8 cellular contexts compared by ENCODE assay signal in genomic region chr11:64846998-64847666, GRCh38. TPM values are rescaled to one million over a fixed set of nuclear protein-coding genes. Genes with fewer than 3 reads are reported as not detected.
DNase-seq lines count a peak whose midpoint lies in the region; ATAC-seq, FAIRE-seq and TF ChIP-seq lines count a peak whose summit lies in the region.

No MANE protein-coding gene starts in this region.

- POLR2A ChIA-PET in activated naive CD8-positive, alpha-beta T cell treated with anti-CD3 and anti-CD28 coated beads, Interleukin-2, amount 10 ng/mL, durations not matched to agents 7 days and 5 days (lab: Charles Lee), result interaction anchor here (0.8 to 27.4 kb wide), 7 partner anchors 16 to 275 kb away, joined by 3 to 782 read pairs (median 6); partner anchors contain the start of genes ARL2, EHD1, FAU and MRPL49

- H3K27ac Mint-ChIP-seq in activated naive CD8-positive, alpha-beta T cell treated with anti-CD3 and anti-CD28 coated beads, Interleukin-2, amount 10 ng/mL, durations not matched to agents 7 days and 5 days, result peak overlapping the region; percentile 76
- H3K27ac Mint-ChIP-seq in progenitor cell of endocrine pancreas, result peak overlapping the region; percentile 64

- no peaks in the 10 kb centered on the region for H3K27me3 Mint-ChIP-seq in activated naive CD8-positive, alpha-beta T cell treated with anti-CD3 and anti-CD28 coated beads, Interleukin-2, amount 10 ng/mL, durations not matched to agents 7 days and 5 days
- no peaks in the 10 kb centered on the region for H3K27me3 Mint-ChIP-seq in progenitor cell of endocrine pancreas

- no peak for TF ChIP-seq POLR2A in GM12892 (IDR thresholded peaks at IDR 0.05; ENCODE audit: low read depth, low read length)

- no peaks in the 10 kb centered on the region for H3K9me3 Mint-ChIP-seq in activated naive CD8-positive, alpha-beta T cell treated with anti-CD3 and anti-CD28 coated beads, Interleukin-2, amount 10 ng/mL, durations not matched to agents 7 days and 5 days
- H3K9me3 Mint-ChIP-seq in progenitor cell of endocrine pancreas (ENCODE audit: low read depth), result no peaks in the 10 kb centered on the region

- no peak overlapping the region for H3K4me3 Mint-ChIP-seq in activated naive CD8-positive, alpha-beta T cell treated with anti-CD3 and anti-CD28 coated beads, Interleukin-2, amount 10 ng/mL, durations not matched to agents 7 days and 5 days
- peak overlapping the region; percentile 56 for H3K4me3 Mint-ChIP-seq in progenitor cell of endocrine pancreas (ENCODE audit: low read depth)

- FAIRE-seq in GM12892 (lab: Jason Lieb, UNC) (peak; percentile 95), urothelium cell line (lab: Jason Lieb, UNC) (no peak)

- peak; percentile 98 for TF ChIP-seq CTCF in progenitor cell of endocrine pancreas (IDR thresholded peaks at IDR 0.05; ENCODE audit: unreplicated experiment)

- ATAC-seq in activated naive CD8-positive, alpha-beta T cell treated with anti-CD3 and anti-CD28 coated beads, Interleukin-2, amount 10 ng/mL, durations not matched to agents 7 days and 5 days (ENCODE audit: low read depth), result peak; percentile 53

- peaks cover 47% of the 10 kb centered on the region for H3K4me1 Mint-ChIP-seq in activated naive CD8-positive, alpha-beta T cell treated with anti-CD3 and anti-CD28 coated beads, Interleukin-2, amount 10 ng/mL, durations not matched to agents 7 days and 5 days
- peaks cover 16% of the 10 kb centered on the region for H3K4me1 Mint-ChIP-seq in progenitor cell of endocrine pancreas (ENCODE audit: low read depth)

- peak; percentile 87 for DNase-seq in GM12892 (ENCODE audit: insufficient read length)
- DNase-seq in NCI-H1694 (lab: John Stamatoyannopoulos, UW), result peak; percentile 87
- peak; percentile 89 for DNase-seq in T follicular helper cell (ENCODE audit: low read depth)
- peak; percentile 96 for DNase-seq in activated naive CD8-positive, alpha-beta T cell treated with anti-CD3 and anti-CD28 coated beads, Interleukin-2, amount 10 ng/mL, durations not matched to agents 7 days and 5 days
- DNase-seq in cardiac septum (ENCODE audit: low spot score), result peak; percentile 96
- peak; percentile 96 for DNase-seq in progenitor cell of endocrine pancreas (ENCODE audit: low spot score, unreplicated experiment)
- peak; percentile 90 for DNase-seq in urothelium cell line (ENCODE audit: low spot score)
- no peak for DNase-seq in cortex of kidney (lab: John Stamatoyannopoulos, UW)

- no peaks in the 10 kb centered on the region for H3K36me3 Mint-ChIP-seq in activated naive CD8-positive, alpha-beta T cell treated with anti-CD3 and anti-CD28 coated beads, Interleukin-2, amount 10 ng/mL, durations not matched to agents 7 days and 5 days
- no peaks in the 10 kb centered on the region for H3K36me3 Mint-ChIP-seq in progenitor cell of endocrine pancreas (ENCODE audit: insufficient read depth)

- intact Hi-C loops in cardiac septum (cut with DNase I), result loop anchor here (1.0 to 10.0 kb wide), 3 partner anchors 47 to 228 kb away; partner anchors contain the start of gene ARL2

RNA-seq across cellular contexts. Expression of gene CDC42BPG, which starts 2.7 kb away (rescaled TPM):
- 0.15 TPM for polyA plus RNA-seq in GM12892 (2012; ENCODE audit: missing spikeins)
- 1 to 10 TPM; 3.4 to 3.5 TPM for total RNA-seq in activated naive CD8-positive, alpha-beta T cell treated with anti-CD3 and anti-CD28 coated beads, Interleukin-2, amount 10 ng/mL, durations not matched to agents 7 days and 5 days
- 1.2 TPM for total RNA-seq in cardiac septum
- total RNA-seq in progenitor cell of endocrine pancreas, result 20.1 and 21.1 TPM in 2 replicates

RNA-seq across cellular contexts. Expression of gene EHD1, which starts 31.3 kb away (rescaled TPM):
- 76.6 TPM for polyA plus RNA-seq in GM12892 (2012; ENCODE audit: missing spikeins)
- 100 to 1,000 TPM; 187 to 195 TPM for total RNA-seq in activated naive CD8-positive, alpha-beta T cell treated with anti-CD3 and anti-CD28 coated beads, Interleukin-2, amount 10 ng/mL, durations not matched to agents 7 days and 5 days
- total RNA-seq in cardiac septum, result 50.9 TPM
- total RNA-seq in progenitor cell of endocrine pancreas, result 55.0 and 57.2 TPM in 2 replicates

RNA-seq across cellular contexts. Expression of gene MEN1, which starts 36.8 kb away (rescaled TPM):
- 9.5 TPM for polyA plus RNA-seq in GM12892 (2012; ENCODE audit: missing spikeins)
- 10 to 100 TPM; 37.4 to 39.0 TPM for total RNA-seq in activated naive CD8-positive, alpha-beta T cell treated with anti-CD3 and anti-CD28 coated beads, Interleukin-2, amount 10 ng/mL, durations not matched to agents 7 days and 5 days
- total RNA-seq in cardiac septum (8.6 TPM), progenitor cell of endocrine pancreas (54.6 and 61.5 TPM in 2 replicates)

RNA-seq across cellular contexts. Expression of gene MAP4K2, which starts 44.1 kb away (rescaled TPM):
- polyA plus RNA-seq in GM12892 (2012; ENCODE audit: missing spikeins), result 27.8 TPM
- 10 to 100 TPM; 92.0 to 96.2 TPM for total RNA-seq in activated naive CD8-positive, alpha-beta T cell treated with anti-CD3 and anti-CD28 coated beads, Interleukin-2, amount 10 ng/mL, durations not matched to agents 7 days and 5 days
- 6.7 TPM for total RNA-seq in cardiac septum
- 12.7 and 13.3 TPM in 2 replicates for total RNA-seq in progenitor cell of endocrine pancreas
